In genomic region chr19:2719232-2719735, GRCh38 we compare ENCODE assay signal across 23 cellular contexts. TPM values are rescaled to one million over a fixed set of nuclear protein-coding genes. Genes with fewer than 3 reads are reported as not detected.
DNase-seq lines count a peak whose midpoint lies in the region; ATAC-seq, FAIRE-seq and TF ChIP-seq lines count a peak whose summit lies in the region.
"Had no signal": no experiment of that assay in that cellular context is flagged by ENCODE, and none has a peak within 500 bp of the region (broad histone marks: within the 10 kb centered on the region; RNA-seq: fewer than 3 reads in every experiment).

No MANE protein-coding gene starts in this region.

- no peak overlapping the region for H3K18ac ChIP-seq in H9 (ENCODE audit: insufficient read length, low read depth, low read length)
- H3K18ac ChIP-seq in H1 (ENCODE audit: extremely low read depth, low read length) = no peak overlapping the region; the same call in 1 of the 2 replicates

- H3K4ac ChIP-seq in H9 (ENCODE audit: low read depth, low read length) (no peak overlapping the region), H1 (replicated peaks; ENCODE audit: insufficient read length, low read depth, low read length) (no peak overlapping the region)

- H3K36me3 ChIP-seq in Caco-2 (ENCODE audit: control insufficient read depth, insufficient read depth, low read length) (no peaks in the 10 kb centered on the region), H1 (ENCODE audit: control insufficient read depth in 2 of 4, insufficient read depth in 4 of 4, low read length in 3 of 4) (peaks cover 0 to 17% (median 0%) of the 10 kb centered on the region in 4 experiments; a peak in 1 of 8 replicates), neural progenitor cell (no peaks in the 10 kb centered on the region), OCI-LY7 (ENCODE audit: insufficient read depth, low read length) (no peaks in the 10 kb centered on the region), body of pancreas (replicated peaks in 1 of 2; ENCODE audit: insufficient read depth in 1 of 2, low read depth in 2 of 2) (no peaks in the 10 kb centered on the region)
- H3K36me3 ChIP-seq: transverse colon had no signal

- H2AK5ac ChIP-seq in H9 (ENCODE audit: insufficient read length, low read length) = no peak overlapping the region
- no peak overlapping the region for H2AK5ac ChIP-seq in H1 (ENCODE audit: low read depth, low read length)

- H3K9ac ChIP-seq in H9 (ENCODE audit: extremely low read depth, insufficient read length, low read length) = no peak overlapping the region
- H3K9ac ChIP-seq in H1 (replicated peaks in 1 of 4; ENCODE audit: extremely low read depth in 1 of 4, low read depth in 3 of 4, low read length in 3 of 4) = no peak overlapping the region
- H3K9ac ChIP-seq in neural progenitor cell = no peak overlapping the region

- H4K5ac ChIP-seq in H9 (ENCODE audit: insufficient read length, low read depth, low read length) (no peak overlapping the region), H1 (ENCODE audit: insufficient read length, low read depth, low read length) (no peak overlapping the region)

- H3K27me3 Mint-ChIP-seq in Caco-2 (ENCODE audit: insufficient read depth, unreplicated experiment) (peaks cover 8% of the 10 kb centered on the region), H9 (ENCODE audit: low read depth) (peaks cover 34% of the 10 kb centered on the region), neural progenitor cell (ENCODE audit: insufficient read depth, low read depth) (peaks cover 23% of the 10 kb centered on the region)

- H3K4me2 ChIP-seq in H9 (ENCODE audit: insufficient read depth, insufficient read length, low read length) (peak overlapping the region; percentile 41), H1 (ENCODE audit: insufficient read depth in 1 of 2, low read depth in 2 of 2, low read length in 2 of 2) (peak overlapping the region; percentile 80 to 94; a peak in 3 of 4 replicates), neural progenitor cell (no peak overlapping the region), OCI-LY7 (ENCODE audit: low read length) (no peak overlapping the region)

- DNase-seq in Caco-2 (no peak), H9 (no peak), H1 (ENCODE audit: low read depth in 1 of 2, low spot score in 2 of 2) (no peak), neural progenitor cell (ENCODE audit: low spot score) (no peak), OCI-LY7 (ENCODE audit: low spot score) (no peak), body of pancreas (no peak)
- DNase-seq: activated naive CD8-positive, alpha-beta T cell treated with anti-CD3 and anti-CD28 coated beads for 36 hours; activated T-cell treated with anti-CD3 and anti-CD28 coated beads, Interleukin-2, amount 50 U/mL, for 72 hours; cortex of kidney; MM.1S; NCI-H146; NCI-H2171 treated with DMSO at 0.1 percent for 48 hours; NCI-H526 treated with DMSO at 0.1 percent for 48 hours; stimulated activated CD4-positive, alpha-beta T cell treated with anti-CD3 and anti-CD28 coated beads, Interleukin-2, amount 100 ng/mL, for 48 hours; stimulated activated naive CD8-positive, alpha-beta T cell treated with anti-CD3 and anti-CD28 coated beads, Interleukin-15, amount 100 ng/mL, for 72 hours; T-cell; transverse colon had no signal

- H4K8ac ChIP-seq in H9 (replicated peaks; ENCODE audit: insufficient read length, low read depth, low read length) (no peak overlapping the region), H1 (ENCODE audit: extremely low read depth, insufficient read depth, low read length) (no peak overlapping the region; the same call in 1 of the 2 replicates)

- H2BK15ac ChIP-seq in H9 (ENCODE audit: low read depth, low read length) (no peak overlapping the region), H1 (ENCODE audit: low read length) (no peak overlapping the region)

- no peaks in the 10 kb centered on the region for H3K9me2 ChIP-seq in OCI-LY7 (ENCODE audit: insufficient read depth, low read length)

- H3K79me1 ChIP-seq in H9 (ENCODE audit: insufficient read depth, low read depth, low read length, poor library complexity, severe bottlenecking) = no peaks in the 10 kb centered on the region
- no peaks in the 10 kb centered on the region for H3K79me1 ChIP-seq in H1 (ENCODE audit: low read depth, low read length)

- TF ChIP-seq RAD21 in H1 (IDR thresholded peaks at IDR 0.05 in 1 of 2, conservative IDR thresholded peaks at IDR 0.05 in 1 of 2; ENCODE audit: low read depth in 2 of 2, low read length in 2 of 2) = no peak

- H2BK20ac ChIP-seq in H9 (ENCODE audit: low read depth, low read length, poor library complexity, severe bottlenecking) (no peak overlapping the region), H1 (ENCODE audit: low read length) (no peak overlapping the region)

- H2AFZ ChIP-seq in H9 (ENCODE audit: low read length) (no peak overlapping the region), H1 (ENCODE audit: low read length) (no peak overlapping the region), neural progenitor cell (replicated peaks) (no peak overlapping the region), OCI-LY7 (ENCODE audit: low read length) (no peak overlapping the region)

- H3K23me2 ChIP-seq in H9 (ENCODE audit: insufficient read length, low read depth, low read length, poor library complexity, severe bottlenecking) (peaks cover 7% of the 10 kb centered on the region), H1 (ENCODE audit: low read depth, low read length) (peaks cover 12% of the 10 kb centered on the region; the same call in 1 of the 2 replicates)

- H3K27ac ChIP-seq in H9 (ENCODE audit: insufficient read length, low read depth, low read length) (no peak overlapping the region), H1 (ENCODE audit: low read depth, low read length) (no peak overlapping the region), neural progenitor cell (no peak overlapping the region), OCI-LY7 (ENCODE audit: low read depth, low read length, poor library complexity, severe bottlenecking) (no peak overlapping the region), body of pancreas (no peak overlapping the region)
- H3K27ac ChIP-seq: transverse colon had no signal

- no peak overlapping the region for H4K91ac ChIP-seq in H9 (ENCODE audit: insufficient read length, low read depth, low read length)
- no peak overlapping the region for H4K91ac ChIP-seq in H1 (replicated peaks; ENCODE audit: insufficient read length, low read length)

- peaks cover 21% of the 10 kb centered on the region for H3F3A ChIP-seq in neural progenitor cell (ENCODE audit: low read depth)

- no peaks in the 10 kb centered on the region for H3K9me3 Mint-ChIP-seq in Caco-2 (ENCODE audit: unreplicated experiment)
- H3K9me3 Mint-ChIP-seq in H9 = peaks cover 10 to 11% of the 10 kb centered on the region in 2 experiments
- peaks cover 11% of the 10 kb centered on the region for H3K9me3 Mint-ChIP-seq in neural progenitor cell

- H2BK5ac ChIP-seq in H9 (ENCODE audit: insufficient read length, low read length) (no peak overlapping the region), H1 (ENCODE audit: low read depth, low read length) (0 out of 2 replicates have a peak overlapping the region, but pooled peaks have one; percentile 20)

- H3K36me3 Mint-ChIP-seq in Caco-2 (ENCODE audit: insufficient read depth, unreplicated experiment) (no peaks in the 10 kb centered on the region), H9 (ENCODE audit: insufficient read depth in 1 of 3, low read depth in 3 of 3) (peaks cover 14 to 16% (median 14%) of the 10 kb centered on the region in 3 experiments), neural progenitor cell (peaks cover 17% of the 10 kb centered on the region)
- H3K36me3 Mint-ChIP-seq: activated naive CD8-positive, alpha-beta T cell treated with anti-CD3 and anti-CD28 coated beads for 36 hours had no signal

- BruUV-seq in Caco-2 (replicated peaks; lab: Mats Ljungman, UMichigan) (no TSS peak), OCI-LY7 (replicated peaks; lab: Mats Ljungman, UMichigan) (no TSS peak)

- H3K14ac ChIP-seq in H9 (ENCODE audit: insufficient read depth, low read length) = no peak overlapping the region
- no peak overlapping the region for H3K14ac ChIP-seq in H1 (ENCODE audit: insufficient read length)

- H2BK120ac ChIP-seq in H9 (ENCODE audit: low read depth, low read length, poor library complexity, severe bottlenecking) (no peak overlapping the region), H1 (replicated peaks; ENCODE audit: low read depth, low read length) (no peak overlapping the region)

- H3K4me1 ChIP-seq in Caco-2 (no peaks in the 10 kb centered on the region), H9 (ENCODE audit: insufficient read depth, low read length) (no peaks in the 10 kb centered on the region), H1 (replicated peaks in 1 of 4; ENCODE audit: control insufficient read depth in 3 of 4, insufficient read depth in 4 of 4, low read length in 3 of 4) (peaks cover 0 to 15% (median 6%) of the 10 kb centered on the region in 4 experiments; a peak in 6 of 7 replicates), neural progenitor cell (peaks cover 15% of the 10 kb centered on the region), OCI-LY7 (ENCODE audit: insufficient read depth, low read length, poor library complexity, severe bottlenecking) (peaks cover 16% of the 10 kb centered on the region), body of pancreas (peaks cover 16% of the 10 kb centered on the region)

- H2BK12ac ChIP-seq in H9 (ENCODE audit: insufficient read length, low read depth, low read length) (no peak overlapping the region), H1 (ENCODE audit: low read depth, low read length) (0 out of 2 replicates have a peak overlapping the region, but pooled peaks have one; percentile 4)

- POLR2A ChIA-PET in Caco-2 (lab: Charles Lee) = no interaction called here
- POLR2A ChIA-PET in H1 (lab: Charles Lee; ENCODE audit: partially characterized antibody) = interaction anchor here (0.6 to 2.2 kb wide), 5 partner anchors 14 to 152 kb away, joined by 3 to 8 read pairs (median 3); no protein-coding TSS in a partner anchor
- POLR2A ChIA-PET in OCI-LY7 (lab: Charles Lee) = no interaction called here

- CTCF ChIA-PET in Caco-2 (lab: Charles Lee) = interaction anchor here (0.6 kb wide), 1 partner anchor 72 kb away, joined by 3 read pairs; no protein-coding TSS in a partner anchor
- CTCF ChIA-PET in H1 (lab: Charles Lee; ENCODE audit: partially characterized antibody) = interaction anchor here (1.0 kb wide), 1 partner anchor 64 kb away, joined by 3 read pairs; the partner anchor contains the start of gene SGTA
- CTCF ChIA-PET in OCI-LY7 (lab: Charles Lee; ENCODE audit: unreplicated experiment) = no interaction called here

- H3K9me3 ChIP-seq in Caco-2 = peaks cover 6% of the 10 kb centered on the region; the same call in 1 of the 2 replicates
- peaks cover 8% of the 10 kb centered on the region for H3K9me3 ChIP-seq in H9 (ENCODE audit: control insufficient read depth, low read depth, low read length)
- H3K9me3 ChIP-seq in H1 (ENCODE audit: insufficient read depth in 2 of 2, low read depth in 1 of 2, low read length in 1 of 2) = peaks cover 9 to 17% of the 10 kb centered on the region in 2 experiments; a peak in 3 of 4 replicates
- H3K9me3 ChIP-seq in neural progenitor cell (ENCODE audit: low read depth) = no peaks in the 10 kb centered on the region
- H3K9me3 ChIP-seq in OCI-LY7 (ENCODE audit: low read length) = 0 out of 2 replicates have a peak, but pooled peaks cover 7% of the 10 kb centered on the region
- peaks cover 0 to 5% (median 0%) of the 10 kb centered on the region in 3 donors for H3K9me3 ChIP-seq in body of pancreas
- H3K9me3 ChIP-seq: transverse colon had no signal

- H3K4me3 ChIP-seq in Caco-2 (ENCODE audit: low read depth, low read length) (no peak overlapping the region), H1 (ENCODE audit: extremely low read depth in 1 of 4, insufficient read depth in 2 of 4, low read depth in 3 of 4, low read length in 4 of 4) (peak overlapping the region in 2 of 4 experiments; percentile 39 to 89; a peak in 2 of 8 replicates), neural progenitor cell (no peak overlapping the region), OCI-LY7 (ENCODE audit: low read depth, low read length, poor library complexity, severe bottlenecking) (no peak overlapping the region), body of pancreas (no peak overlapping the region)
- H3K4me3 ChIP-seq: lung had no signal

- H3K23ac ChIP-seq in H9 (ENCODE audit: insufficient read length, low read depth, low read length) = no peak overlapping the region
- no peak overlapping the region for H3K23ac ChIP-seq in H1 (ENCODE audit: insufficient read length)

- H3K27ac Mint-ChIP-seq in Caco-2 (ENCODE audit: unreplicated experiment) = no peak overlapping the region
- peak overlapping the region in 1 of 3 experiments; percentile 76; a peak in 3 of 7 replicates for H3K27ac Mint-ChIP-seq in H9
- H3K27ac Mint-ChIP-seq in neural progenitor cell = no peak overlapping the region
- H3K27ac Mint-ChIP-seq: activated CD4-positive, alpha-beta T cell treated with anti-CD3 and anti-CD28 coated beads for 36 hours; activated naive CD8-positive, alpha-beta T cell treated with anti-CD3 and anti-CD28 coated beads for 36 hours; activated T-cell treated with anti-CD3 and anti-CD28 coated beads, Interleukin-2, amount 50 U/mL, for 72 hours; stimulated activated naive CD8-positive, alpha-beta T cell treated with anti-CD3 and anti-CD28 coated beads, Interleukin-15, amount 100 ng/mL, for 72 hours; T-cell had no signal

- no peak for TF ChIP-seq POLR2A in H1 (IDR thresholded peaks at IDR 0.05; ENCODE audit: control extremely low read depth in 1 of 2, low read depth in 2 of 2, low read length in 2 of 2)
- TF ChIP-seq POLR2A in body of pancreas (IDR thresholded peaks at IDR 0.05) = no peak

- peak overlapping the region; percentile 58 for H3K4me3 Mint-ChIP-seq in Caco-2 (ENCODE audit: unreplicated experiment)
- H3K4me3 Mint-ChIP-seq in H9 = peak overlapping the region; percentile 50 to 79; a peak in 3 of 5 replicates
- H3K4me3 Mint-ChIP-seq in neural progenitor cell = peak overlapping the region; percentile 85
- H3K4me3 Mint-ChIP-seq: activated CD4-positive, alpha-beta T cell treated with anti-CD3 and anti-CD28 coated beads for 36 hours; activated naive CD8-positive, alpha-beta T cell treated with anti-CD3 and anti-CD28 coated beads for 36 hours had no signal

- no peak overlapping the region for H3T11ph ChIP-seq in H9 (ENCODE audit: low read length)

- FAIRE-seq in H1 (lab: Jason Lieb, UNC) = no peak
- FAIRE-seq: islet of Langerhans, TTC549 had no signal

- no peak for TF ChIP-seq EP300 in H1 (IDR thresholded peaks at IDR 0.05; ENCODE audit: borderline replicate concordance in 1 of 2, low read depth in 2 of 2, low read length in 2 of 2)

- ATAC-seq in body of pancreas (no peak), GM18873 (IDR thresholded peaks at IDR 0.05; ENCODE audit: low FRiP score, unreplicated experiment) (no peak)
- ATAC-seq: activated CD4-positive, alpha-beta T cell treated with anti-CD3 and anti-CD28 coated beads for 36 hours; HCT116; stimulated activated naive CD8-positive, alpha-beta T cell treated with anti-CD3 and anti-CD28 coated beads, Interleukin-15, amount 100 ng/mL, for 72 hours; T-cell had no signal

- H4K20me1 ChIP-seq in H9 (ENCODE audit: control insufficient read depth, insufficient read depth, insufficient read length) (no peaks in the 10 kb centered on the region), H1 (replicated peaks in 1 of 2; ENCODE audit: control insufficient read depth in 1 of 2, insufficient read depth in 2 of 2, low read length in 2 of 2) (peaks cover 0 to 4% of the 10 kb centered on the region in 2 experiments), neural progenitor cell (ENCODE audit: low read depth) (peaks cover 23% of the 10 kb centered on the region), OCI-LY7 (ENCODE audit: insufficient read depth, low read length) (no peaks in the 10 kb centered on the region)

- no peak for TF ChIP-seq CTCF in Caco-2 (IDR thresholded peaks at IDR 0.05; ENCODE audit: insufficient read depth in 1 of 2, low read depth in 1 of 2, low read length in 1 of 2, severe bottlenecking in 1 of 2, unreplicated experiment in 1 of 2)
- TF ChIP-seq CTCF in H9 (conservative IDR thresholded peaks at IDR 0.05) = no peak
- no peak for TF ChIP-seq CTCF in H1 (IDR thresholded peaks at IDR 0.05; ENCODE audit: control extremely low read depth in 1 of 3, insufficient read depth in 1 of 3, low read depth in 1 of 3, low read length in 3 of 3)
- TF ChIP-seq CTCF in neural progenitor cell (IDR thresholded peaks at IDR 0.05) = no peak
- TF ChIP-seq CTCF in OCI-LY7 (conservative IDR thresholded peaks at IDR 0.05; ENCODE audit: low read length) = no peak
- no peak for TF ChIP-seq CTCF in body of pancreas (IDR thresholded peaks at IDR 0.05)

- H3K27me3 ChIP-seq in Caco-2 (replicated peaks; ENCODE audit: control insufficient read depth, insufficient read depth, low read length) (no peaks in the 10 kb centered on the region), H9 (ENCODE audit: insufficient read depth, low read length) (no peaks in the 10 kb centered on the region), H1 (replicated peaks in 1 of 4; ENCODE audit: control insufficient read depth in 3 of 4, extremely low read depth in 1 of 4, insufficient read depth in 3 of 4, low read length in 3 of 4) (peaks cover 0 to 7% (median 3%) of the 10 kb centered on the region in 4 experiments; a peak in 4 of 7 replicates), neural progenitor cell (peaks cover 41% of the 10 kb centered on the region), body of pancreas (no peaks in the 10 kb centered on the region)

- H3K56ac ChIP-seq in H9 (ENCODE audit: insufficient read length, low read depth, low read length) (no peak overlapping the region), H1 (replicated peaks; ENCODE audit: insufficient read length, low read depth, low read length) (no peak overlapping the region)

- H3K79me2 ChIP-seq in H9 (ENCODE audit: insufficient read depth, low read length) = no peaks in the 10 kb centered on the region
- H3K79me2 ChIP-seq in H1 (ENCODE audit: control insufficient read depth in 1 of 2, insufficient read depth in 2 of 2, low read length in 2 of 2) = no peaks in the 10 kb centered on the region
- no peaks in the 10 kb centered on the region for H3K79me2 ChIP-seq in neural progenitor cell (ENCODE audit: low read depth)
- no peaks in the 10 kb centered on the region for H3K79me2 ChIP-seq in OCI-LY7 (ENCODE audit: insufficient read depth, low read depth, low read length)

- no peaks in the 10 kb centered on the region for H3K4me1 Mint-ChIP-seq in Caco-2 (ENCODE audit: low read depth, unreplicated experiment)
- peaks cover 6 to 13% of the 10 kb centered on the region in 2 experiments for H3K4me1 Mint-ChIP-seq in H9
- H3K4me1 Mint-ChIP-seq in neural progenitor cell = peaks cover 12% of the 10 kb centered on the region
- H3K4me1 Mint-ChIP-seq: activated naive CD8-positive, alpha-beta T cell treated with anti-CD3 and anti-CD28 coated beads for 36 hours had no signal

- no CpG with 5 or more reads among the region's 7 CpGs for WGBS in H9 (ENCODE audit: extremely low coverage, insufficient read length, low lambda C conversion rate)
- 89% methylated on average over 4 of the region's 7 CpGs; no CpG with 5 or more reads in 1 of the 2 experiments for WGBS in H1 (ENCODE audit: extremely low coverage in 1 of 2, insufficient coverage in 1 of 2, insufficient read length in 1 of 2, insufficient replicate concordance in 2 of 2, low coverage in 1 of 2, low lambda C conversion rate in 2 of 2, missing lambda C conversion rate in 1 of 2), 2 experiments
- 67 to 71% methylated on average over 4 to 5 of the region's 7 CpGs for WGBS in body of pancreas, 2 donors

- intact Hi-C loops in Caco-2 (cut with micrococcal nuclease; ENCODE audit: unreplicated experiment) = no loop called here
- intact Hi-C loops in OCI-LY7 (cut with micrococcal nuclease; ENCODE audit: unreplicated experiment) = no loop called here
- intact Hi-C loops in body of pancreas (cut with DNase I) = no loop called here

RNA-seq across cellular contexts. Expression of gene DIRAS1, which starts 1.9 kb away (rescaled TPM):
- total RNA-seq in Caco-2 (2022) = 2.3 TPM in 2 replicates
- total RNA-seq in H9 (2021) = 7.8 and 9.7 TPM in 2 replicates
- total RNA-seq in H1 (2021; fragmentation: NEBNext Ultra II Directional; extraction: Animal tissue kit (Norgen Biotek cat#: 25700)) = 21.3 and 22.3 TPM in 2 replicates
- polyA plus RNA-seq in H1 (2011; rRNA removed) = 20.2 and 20.8 TPM in 2 replicates
- 21.4 TPM for polyA plus RNA-seq in H1 (2011; cell fraction: cytosol; rRNA removed)
- 19.1 TPM for polyA plus RNA-seq in H1 (2011; cell fraction: nucleus; rRNA removed)
- polyA plus RNA-seq in H1 (2012, experiment 1 of 2) = 15.2 to 24.1 TPM (median 21.6 TPM) in 4 replicates
- polyA plus RNA-seq in H1 (2012, experiment 2 of 2) = 22.4 TPM
- 9.3 TPM for polyA plus RNA-seq in H1 (2013, experiment 1 of 2)
- polyA plus RNA-seq in H1 (2013, experiment 2 of 2) = 9.8 TPM
- polyA minus RNA-seq in H1 (2011; rRNA and poly(A)+ RNA removed) = 10.0 and 13.0 TPM in 2 replicates
- polyA minus RNA-seq in H1 (2011; cell fraction: cytosol; rRNA and poly(A)+ RNA removed) = 20.5 TPM
- polyA minus RNA-seq in H1 (2011; cell fraction: nucleus; rRNA and poly(A)+ RNA removed) = 7.2 TPM
- total RNA-seq in neural progenitor cell (ENCODE audit: low replicate concordance) = 2.7 and 4.2 TPM in 2 replicates
- total RNA-seq in OCI-LY7 (2014; rRNA removed; shearing (Covaris generic)) = 0.10 TPM in 1 of 2 replicates, not detected in the other
- 0.52 TPM in 1 of 2 replicates, not detected in the other for total RNA-seq in OCI-LY7 (2022)
- total RNA-seq in body of pancreas = 1 to 10 TPM in 1 of 2 donors, under 1 TPM in 1; 0.78 to 4.9 TPM

RNA-seq across cellular contexts. Expression of gene GNG7, which starts 16.8 kb away (rescaled TPM):
- total RNA-seq in Caco-2 (2022) = 0.28 and 0.43 TPM in 2 replicates
- 7.4 and 7.7 TPM in 2 replicates for total RNA-seq in H9 (2021)
- total RNA-seq in H1 (2021; fragmentation: NEBNext Ultra II Directional; extraction: Animal tissue kit (Norgen Biotek cat#: 25700)) = 7.0 and 7.8 TPM in 2 replicates
- polyA plus RNA-seq in H1 (2011; rRNA removed) = 2.8 and 5.6 TPM in 2 replicates
- polyA plus RNA-seq in H1 (2011; cell fraction: cytosol; rRNA removed) = 4.4 TPM
- 5.8 TPM for polyA plus RNA-seq in H1 (2011; cell fraction: nucleus; rRNA removed)
- 4.4 to 5.6 TPM (median 4.9 TPM) in 4 replicates for polyA plus RNA-seq in H1 (2012, experiment 1 of 2)
- polyA plus RNA-seq in H1 (2012, experiment 2 of 2) = 4.8 TPM
- polyA plus RNA-seq in H1 (2013, experiment 1 of 2) = 5.1 TPM
- 5.1 TPM for polyA plus RNA-seq in H1 (2013, experiment 2 of 2)
- 1.0 and 2.5 TPM in 2 replicates for polyA minus RNA-seq in H1 (2011; rRNA and poly(A)+ RNA removed)
- 2.9 TPM for polyA minus RNA-seq in H1 (2011; cell fraction: cytosol; rRNA and poly(A)+ RNA removed)
- polyA minus RNA-seq in H1 (2011; cell fraction: nucleus; rRNA and poly(A)+ RNA removed) = 2.0 TPM
- total RNA-seq in neural progenitor cell (ENCODE audit: low replicate concordance) = 7.0 and 9.6 TPM in 2 replicates
- total RNA-seq in OCI-LY7 (2014; rRNA removed; shearing (Covaris generic)) = 14.2 and 15.3 TPM in 2 replicates
- 13.9 and 15.6 TPM in 2 replicates for total RNA-seq in OCI-LY7 (2022)
- total RNA-seq in body of pancreas = 10 to 100 TPM in 1 of 2 donors, 1 to 10 TPM in 1; 5.7 to 12.9 TPM

RNA-seq across cellular contexts. Expression of gene SLC39A3, which starts 20.5 kb away (rescaled TPM):
- total RNA-seq in Caco-2 (2022) (33.2 and 35.0 TPM in 2 replicates), H9 (2021) (32.4 and 33.8 TPM in 2 replicates), neural progenitor cell (ENCODE audit: low replicate concordance) (6.1 and 28.5 TPM in 2 replicates), OCI-LY7 (2022) (38.6 and 46.8 TPM in 2 replicates), body of pancreas (10 to 100 TPM; 36.1 to 48.8 TPM)
- total RNA-seq in H1 (2021; fragmentation: NEBNext Ultra II Directional; extraction: Animal tissue kit (Norgen Biotek cat#: 25700)) = 33.0 and 35.8 TPM in 2 replicates
- 52.9 and 78.1 TPM in 2 replicates for polyA plus RNA-seq in H1 (2011; rRNA removed)
- polyA plus RNA-seq in H1 (2011; cell fraction: cytosol; rRNA removed) = 55.3 TPM
- 45.8 TPM for polyA plus RNA-seq in H1 (2011; cell fraction: nucleus; rRNA removed)
- polyA plus RNA-seq in H1 (2012, experiment 1 of 2) = 23.4 to 34.6 TPM (median 32.4 TPM) in 4 replicates
- polyA plus RNA-seq in H1 (2012, experiment 2 of 2) = 41.0 TPM
- polyA plus RNA-seq in H1 (2013, experiment 1 of 2) = 40.9 TPM
- 51.3 TPM for polyA plus RNA-seq in H1 (2013, experiment 2 of 2)
- polyA minus RNA-seq in H1 (2011; rRNA and poly(A)+ RNA removed) = 27.0 and 46.1 TPM in 2 replicates
- polyA minus RNA-seq in H1 (2011; cell fraction: cytosol; rRNA and poly(A)+ RNA removed) = 16.2 TPM
- 16.2 TPM for polyA minus RNA-seq in H1 (2011; cell fraction: nucleus; rRNA and poly(A)+ RNA removed)
- 33.3 and 45.6 TPM in 2 replicates for total RNA-seq in OCI-LY7 (2014; rRNA removed; shearing (Covaris generic))

Comparison
In these comparisons a context has a peak if more than half of its experiments do, and no peak if none do; other contexts are left out.
1. H3K4me2 ChIP-seq: peak in H9 (single experiment) and H1 (2 of 2); none in neural progenitor cell (single experiment) and OCI-LY7 (single experiment).
2. Peak in every context shown above with its lines, with median percentiles within 50 percentile points of each other: H3K4me3 Mint-ChIP-seq.